In genomic region chr9:124110307-124110915, GRCh38 we compare ENCODE assay signal across 8 cellular contexts.
A peak's percentile ranks its signal among the peaks of the same experiment; 100 is the strongest.
DNase-seq lines count a peak whose midpoint lies in the region; TF ChIP-seq lines count a peak whose summit lies in the region.

No MANE protein-coding gene starts in this region.

- H3K36me3 ChIP-seq in adrenal gland (replicated peaks in 1 of 2) = no peaks in the 10 kb centered on the region

- H3K9me3 ChIP-seq in adrenal gland (replicated peaks in 1 of 3) = no peaks in the 10 kb centered on the region

- peak; percentile 62 for DNase-seq in GM12865 (ENCODE audit: low read depth)
- peak; percentile 33 for DNase-seq in NOMO-1 treated with dmso at 0.1 percent for 144 hours (lab: John Stamatoyannopoulos, UW; ENCODE audit: unreplicated experiment)
- DNase-seq in adrenal gland = peak; percentile 46 to 77 (median 69)
- peak; percentile 91 for DNase-seq in iPS-NIHi7 (ENCODE audit: extremely low spot score)
- peak in 2 of 3 experiments; percentile 12 to 34 for DNase-seq in stimulated activated CD4-positive, alpha-beta T cell treated with anti-CD3 and anti-CD28 coated beads, TNF-alpha, amount 100 ng/mL, for 24 hours (ENCODE audit: low read depth in 3 of 3)
- DNase-seq in coronary artery (ENCODE audit: low spot score) = no peak
- no peak for DNase-seq in GOT3 (lab: John Stamatoyannopoulos, UW)
- DNase-seq in effector CD8-positive, alpha-beta T cell (lab: John Stamatoyannopoulos, UW) = no peak

- intact Hi-C loops in adrenal gland (cut with DNase I) = no loop called here

- no peak for TF ChIP-seq POLR2A in adrenal gland (IDR thresholded peaks at IDR 0.05)

- no peak overlapping the region for H3K4me3 ChIP-seq in GM12865 (ENCODE audit: low read depth, low read length)
- H3K4me3 ChIP-seq in adrenal gland = no peak overlapping the region
- no peak overlapping the region for H3K4me3 ChIP-seq in coronary artery

- TF ChIP-seq CTCF in GM12865 (IDR thresholded peaks at IDR 0.05; ENCODE audit: insufficient read depth, low read depth, low read length, missing control alignments) (no peak), adrenal gland (IDR thresholded peaks at IDR 0.05) (no peak), coronary artery (IDR thresholded peaks at IDR 0.05) (no peak)

- H3K4me1 ChIP-seq in adrenal gland (replicated peaks in 1 of 2) = no peaks in the 10 kb centered on the region

- no peaks in the 10 kb centered on the region for H3K27me3 ChIP-seq in adrenal gland

- H3K27ac ChIP-seq in adrenal gland (no peak overlapping the region), coronary artery (no peak overlapping the region)

- WGBS in adrenal gland, 4 donors = 34 to 45% (median 37%) methylated on average over 15 to 16 of the region's 16 CpGs

Comparison
In these comparisons a context has a peak if more than half of its experiments do, and no peak if none do; other contexts are left out.
1. DNase-seq: peak in GM12865 (single experiment), NOMO-1 treated with dmso at 0.1 percent for 144 hours (single experiment), adrenal gland (7 of 7), iPS-NIHi7 (single experiment) and stimulated activated CD4-positive, alpha-beta T cell treated with anti-CD3 and anti-CD28 coated beads, TNF-alpha, amount 100 ng/mL, for 24 hours (2 of 3); none in coronary artery (single experiment), GOT3 (single experiment) and effector CD8-positive, alpha-beta T cell (single experiment).